In the genomic region with DNA sequence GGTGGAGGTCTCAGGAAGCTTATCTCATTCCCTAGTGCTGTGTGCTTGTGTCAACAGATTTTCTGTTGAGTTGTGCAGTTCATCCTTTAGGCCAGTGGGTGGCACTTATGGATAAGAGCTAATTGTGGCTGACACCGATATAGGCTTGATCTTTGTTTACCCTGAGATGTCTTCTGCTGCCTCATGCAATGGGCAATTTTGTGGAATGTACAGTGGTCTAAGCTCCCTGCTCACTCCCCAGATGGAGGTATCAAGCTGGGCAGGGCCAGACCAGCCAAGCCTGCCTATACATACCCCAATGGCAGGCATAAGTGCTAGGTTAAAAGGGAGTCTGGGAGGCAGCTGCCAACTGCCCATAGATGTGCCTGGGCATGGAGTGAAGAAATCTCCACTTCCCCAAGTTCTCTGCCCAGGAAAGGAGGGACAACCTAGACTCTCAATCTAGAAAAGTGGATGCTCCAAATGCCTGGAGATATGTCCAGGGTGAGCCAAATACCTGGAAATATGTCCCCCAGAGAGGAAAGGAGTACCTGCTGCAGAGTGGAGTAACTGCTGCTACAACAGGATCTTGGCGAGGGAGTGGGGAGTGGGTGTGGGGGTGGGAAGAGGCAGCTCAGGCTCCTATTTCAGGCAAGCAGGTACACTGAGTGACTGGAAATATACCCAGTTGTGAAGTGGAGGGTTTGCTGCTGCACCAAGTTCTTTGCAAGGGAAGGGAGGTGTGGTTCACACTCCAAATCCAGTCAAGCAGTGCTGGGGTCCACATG, we compare ENCODE assay signal across 1 cellular context.
A peak's percentile ranks its signal among the peaks of the same experiment; 100 is the strongest.
TF ChIP-seq lines count a peak whose summit lies in the region.

No MANE protein-coding gene starts in this region.

TF ChIP-seq in HepG2, 621 proteins besides CTCF, POLR2A, EP300 and RAD21 (continued from another document and continues in another):
- TF ChIP-seq, protein P1, sequence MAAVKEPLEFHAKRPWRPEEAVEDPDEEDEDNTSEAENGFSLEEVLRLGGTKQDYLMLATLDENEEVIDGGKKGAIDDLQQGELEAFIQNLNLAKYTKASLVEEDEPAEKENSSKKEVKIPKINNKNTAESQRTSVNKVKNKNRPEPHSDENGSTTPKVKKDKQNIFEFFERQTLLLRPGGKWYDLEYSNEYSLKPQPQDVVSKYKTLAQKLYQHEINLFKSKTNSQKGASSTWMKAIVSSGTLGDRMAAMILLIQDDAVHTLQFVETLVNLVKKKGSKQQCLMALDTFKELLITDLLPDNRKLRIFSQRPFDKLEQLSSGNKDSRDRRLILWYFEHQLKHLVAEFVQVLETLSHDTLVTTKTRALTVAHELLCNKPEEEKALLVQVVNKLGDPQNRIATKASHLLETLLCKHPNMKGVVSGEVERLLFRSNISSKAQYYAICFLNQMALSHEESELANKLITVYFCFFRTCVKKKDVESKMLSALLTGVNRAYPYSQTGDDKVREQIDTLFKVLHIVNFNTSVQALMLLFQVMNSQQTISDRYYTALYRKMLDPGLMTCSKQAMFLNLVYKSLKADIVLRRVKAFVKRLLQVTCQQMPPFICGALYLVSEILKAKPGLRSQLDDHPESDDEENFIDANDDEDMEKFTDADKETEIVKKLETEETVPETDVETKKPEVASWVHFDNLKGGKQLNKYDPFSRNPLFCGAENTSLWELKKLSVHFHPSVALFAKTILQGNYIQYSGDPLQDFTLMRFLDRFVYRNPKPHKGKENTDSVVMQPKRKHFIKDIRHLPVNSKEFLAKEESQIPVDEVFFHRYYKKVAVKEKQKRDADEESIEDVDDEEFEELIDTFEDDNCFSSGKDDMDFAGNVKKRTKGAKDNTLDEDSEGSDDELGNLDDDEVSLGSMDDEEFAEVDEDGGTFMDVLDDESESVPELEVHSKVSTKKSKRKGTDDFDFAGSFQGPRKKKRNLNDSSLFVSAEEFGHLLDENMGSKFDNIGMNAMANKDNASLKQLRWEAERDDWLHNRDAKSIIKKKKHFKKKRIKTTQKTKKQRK (IDR thresholded peaks at IDR 0.05; ENCODE audit: low read length) = no peak
- TF ChIP-seq NFKB2 (CRISPR knock-in tag; IDR thresholded peaks at IDR 0.05; ENCODE audit: borderline replicate concordance) (no peak), ZNF567 (CRISPR knock-in tag; IDR thresholded peaks at IDR 0.05; ENCODE audit: borderline replicate concordance) (no peak), ZNF30 (CRISPR knock-in tag; IDR thresholded peaks at IDR 0.05) (no peak), SMARCE1 (IDR thresholded peaks at IDR 0.05; ENCODE audit: borderline replicate concordance) (no peak), KMT2A (CRISPR knock-in tag; IDR thresholded peaks at IDR 0.05) (0 out of 2 replicates have a peak, but pooled peaks have one; percentile 34), THAP11 (CRISPR knock-in tag; IDR thresholded peaks at IDR 0.05) (no peak), ZNF24 (IDR thresholded peaks at IDR 0.05) (no peak), ZNF557 (CRISPR knock-in tag; IDR thresholded peaks at IDR 0.05) (no peak), ZIK1 (CRISPR knock-in tag; IDR thresholded peaks at IDR 0.05; ENCODE audit: borderline replicate concordance, low read depth) (no peak), ZNF430 (CRISPR knock-in tag; IDR thresholded peaks at IDR 0.05) (no peak), ZSCAN29 (CRISPR knock-in tag; conservative IDR thresholded peaks at IDR 0.05) (0 out of 2 replicates have a peak, but pooled peaks have one; percentile 60), ZNF138 (CRISPR knock-in tag; IDR thresholded peaks at IDR 0.05; ENCODE audit: low read depth) (no peak), PHF5A (CRISPR knock-in tag; IDR thresholded peaks at IDR 0.05; ENCODE audit: low read depth, unreplicated experiment) (no peak), ZNF333 (CRISPR knock-in tag; IDR thresholded peaks at IDR 0.05; ENCODE audit: borderline replicate concordance) (no peak), ZSCAN20 (CRISPR knock-in tag; IDR thresholded peaks at IDR 0.05; ENCODE audit: borderline replicate concordance) (no peak), NPAS2 (CRISPR knock-in tag; IDR thresholded peaks at IDR 0.05; ENCODE audit: borderline replicate concordance) (no peak), EHMT2 (IDR thresholded peaks at IDR 0.05; ENCODE audit: borderline replicate concordance, low read depth, low read length) (no peak), SMYD3 (CRISPR knock-in tag; IDR thresholded peaks at IDR 0.05) (no peak), ZNF652 (CRISPR knock-in tag; IDR thresholded peaks at IDR 0.05; ENCODE audit: borderline replicate concordance, low read depth) (no peak; the same call in 1 of the 2 replicates), NFE2 (CRISPR knock-in tag; IDR thresholded peaks at IDR 0.05) (no peak), ZNF598 (CRISPR knock-in tag; IDR thresholded peaks at IDR 0.05; ENCODE audit: borderline replicate concordance) (no peak), ZNF143 (CRISPR knock-in tag; IDR thresholded peaks at IDR 0.05) (no peak)
- TF ChIP-seq, protein P2, sequence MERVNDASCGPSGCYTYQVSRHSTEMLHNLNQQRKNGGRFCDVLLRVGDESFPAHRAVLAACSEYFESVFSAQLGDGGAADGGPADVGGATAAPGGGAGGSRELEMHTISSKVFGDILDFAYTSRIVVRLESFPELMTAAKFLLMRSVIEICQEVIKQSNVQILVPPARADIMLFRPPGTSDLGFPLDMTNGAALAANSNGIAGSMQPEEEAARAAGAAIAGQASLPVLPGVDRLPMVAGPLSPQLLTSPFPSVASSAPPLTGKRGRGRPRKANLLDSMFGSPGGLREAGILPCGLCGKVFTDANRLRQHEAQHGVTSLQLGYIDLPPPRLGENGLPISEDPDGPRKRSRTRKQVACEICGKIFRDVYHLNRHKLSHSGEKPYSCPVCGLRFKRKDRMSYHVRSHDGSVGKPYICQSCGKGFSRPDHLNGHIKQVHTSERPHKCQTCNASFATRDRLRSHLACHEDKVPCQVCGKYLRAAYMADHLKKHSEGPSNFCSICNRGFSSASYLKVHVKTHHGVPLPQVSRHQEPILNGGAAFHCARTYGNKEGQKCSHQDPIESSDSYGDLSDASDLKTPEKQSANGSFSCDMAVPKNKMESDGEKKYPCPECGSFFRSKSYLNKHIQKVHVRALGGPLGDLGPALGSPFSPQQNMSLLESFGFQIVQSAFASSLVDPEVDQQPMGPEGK (CRISPR knock-in tag; IDR thresholded peaks at IDR 0.05) = no peak
- TF ChIP-seq, protein P3, sequence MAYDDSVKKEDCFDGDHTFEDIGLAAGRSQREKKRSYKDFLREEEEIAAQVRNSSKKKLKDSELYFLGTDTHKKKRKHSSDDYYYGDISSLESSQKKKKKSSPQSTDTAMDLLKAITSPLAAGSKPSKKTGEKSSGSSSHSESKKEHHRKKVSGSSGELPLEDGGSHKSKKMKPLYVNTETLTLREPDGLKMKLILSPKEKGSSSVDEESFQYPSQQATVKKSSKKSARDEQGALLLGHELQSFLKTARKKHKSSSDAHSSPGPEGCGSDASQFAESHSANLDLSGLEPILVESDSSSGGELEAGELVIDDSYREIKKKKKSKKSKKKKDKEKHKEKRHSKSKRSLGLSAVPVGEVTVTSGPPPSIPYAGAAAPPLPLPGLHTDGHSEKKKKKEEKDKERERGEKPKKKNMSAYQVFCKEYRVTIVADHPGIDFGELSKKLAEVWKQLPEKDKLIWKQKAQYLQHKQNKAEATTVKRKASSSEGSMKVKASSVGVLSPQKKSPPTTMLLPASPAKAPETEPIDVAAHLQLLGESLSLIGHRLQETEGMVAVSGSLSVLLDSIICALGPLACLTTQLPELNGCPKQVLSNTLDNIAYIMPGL (CRISPR knock-in tag; IDR thresholded peaks at IDR 0.05; ENCODE audit: borderline replicate concordance in 1 of 2, low read depth in 1 of 2) = peak; percentile 25 to 73; a peak in 1 of 4 replicates
- TF ChIP-seq, protein P4, sequence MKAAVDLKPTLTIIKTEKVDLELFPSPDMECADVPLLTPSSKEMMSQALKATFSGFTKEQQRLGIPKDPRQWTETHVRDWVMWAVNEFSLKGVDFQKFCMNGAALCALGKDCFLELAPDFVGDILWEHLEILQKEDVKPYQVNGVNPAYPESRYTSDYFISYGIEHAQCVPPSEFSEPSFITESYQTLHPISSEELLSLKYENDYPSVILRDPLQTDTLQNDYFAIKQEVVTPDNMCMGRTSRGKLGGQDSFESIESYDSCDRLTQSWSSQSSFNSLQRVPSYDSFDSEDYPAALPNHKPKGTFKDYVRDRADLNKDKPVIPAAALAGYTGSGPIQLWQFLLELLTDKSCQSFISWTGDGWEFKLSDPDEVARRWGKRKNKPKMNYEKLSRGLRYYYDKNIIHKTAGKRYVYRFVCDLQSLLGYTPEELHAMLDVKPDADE (CRISPR knock-in tag; IDR thresholded peaks at IDR 0.05) = no peak
- TF ChIP-seq, protein P5, sequence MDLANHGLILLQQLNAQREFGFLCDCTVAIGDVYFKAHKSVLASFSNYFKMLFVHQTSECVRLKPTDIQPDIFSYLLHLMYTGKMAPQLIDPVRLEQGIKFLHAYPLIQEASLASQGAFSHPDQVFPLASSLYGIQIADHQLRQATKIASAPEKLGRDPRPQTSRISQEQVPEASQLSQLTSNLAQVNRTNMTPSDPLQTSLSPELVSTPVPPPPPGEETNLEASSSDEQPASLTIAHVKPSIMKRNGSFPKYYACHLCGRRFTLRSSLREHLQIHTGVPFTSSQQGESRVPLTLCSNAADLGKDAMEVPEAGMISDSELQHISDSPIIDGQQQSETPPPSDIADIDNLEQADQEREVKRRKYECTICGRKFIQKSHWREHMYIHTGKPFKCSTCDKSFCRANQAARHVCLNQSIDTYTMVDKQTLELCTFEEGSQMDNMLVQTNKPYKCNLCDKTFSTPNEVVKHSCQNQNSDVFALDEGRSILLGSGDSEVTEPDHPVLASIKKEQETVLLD (CRISPR knock-in tag; IDR thresholded peaks at IDR 0.05; ENCODE audit: low read depth) = no peak
- TF ChIP-seq, protein P6, sequence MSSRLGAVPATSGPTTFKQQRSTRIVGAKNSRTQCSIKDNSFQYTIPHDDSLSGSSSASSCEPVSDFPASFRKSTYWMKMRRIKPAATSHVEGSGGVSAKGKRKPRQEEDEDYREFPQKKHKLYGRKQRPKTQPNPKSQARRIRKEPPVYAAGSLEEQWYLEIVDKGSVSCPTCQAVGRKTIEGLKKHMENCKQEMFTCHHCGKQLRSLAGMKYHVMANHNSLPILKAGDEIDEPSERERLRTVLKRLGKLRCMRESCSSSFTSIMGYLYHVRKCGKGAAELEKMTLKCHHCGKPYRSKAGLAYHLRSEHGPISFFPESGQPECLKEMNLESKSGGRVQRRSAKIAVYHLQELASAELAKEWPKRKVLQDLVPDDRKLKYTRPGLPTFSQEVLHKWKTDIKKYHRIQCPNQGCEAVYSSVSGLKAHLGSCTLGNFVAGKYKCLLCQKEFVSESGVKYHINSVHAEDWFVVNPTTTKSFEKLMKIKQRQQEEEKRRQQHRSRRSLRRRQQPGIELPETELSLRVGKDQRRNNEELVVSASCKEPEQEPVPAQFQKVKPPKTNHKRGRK (CRISPR knock-in tag; IDR thresholded peaks at IDR 0.05) = no peak
- TF ChIP-seq, protein P7, sequence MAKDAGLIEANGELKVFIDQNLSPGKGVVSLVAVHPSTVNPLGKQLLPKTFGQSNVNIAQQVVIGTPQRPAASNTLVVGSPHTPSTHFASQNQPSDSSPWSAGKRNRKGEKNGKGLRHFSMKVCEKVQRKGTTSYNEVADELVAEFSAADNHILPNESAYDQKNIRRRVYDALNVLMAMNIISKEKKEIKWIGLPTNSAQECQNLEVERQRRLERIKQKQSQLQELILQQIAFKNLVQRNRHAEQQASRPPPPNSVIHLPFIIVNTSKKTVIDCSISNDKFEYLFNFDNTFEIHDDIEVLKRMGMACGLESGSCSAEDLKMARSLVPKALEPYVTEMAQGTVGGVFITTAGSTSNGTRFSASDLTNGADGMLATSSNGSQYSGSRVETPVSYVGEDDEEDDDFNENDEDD (CRISPR knock-in tag; IDR thresholded peaks at IDR 0.05; ENCODE audit: borderline replicate concordance) = no peak
- TF ChIP-seq, protein P8, sequence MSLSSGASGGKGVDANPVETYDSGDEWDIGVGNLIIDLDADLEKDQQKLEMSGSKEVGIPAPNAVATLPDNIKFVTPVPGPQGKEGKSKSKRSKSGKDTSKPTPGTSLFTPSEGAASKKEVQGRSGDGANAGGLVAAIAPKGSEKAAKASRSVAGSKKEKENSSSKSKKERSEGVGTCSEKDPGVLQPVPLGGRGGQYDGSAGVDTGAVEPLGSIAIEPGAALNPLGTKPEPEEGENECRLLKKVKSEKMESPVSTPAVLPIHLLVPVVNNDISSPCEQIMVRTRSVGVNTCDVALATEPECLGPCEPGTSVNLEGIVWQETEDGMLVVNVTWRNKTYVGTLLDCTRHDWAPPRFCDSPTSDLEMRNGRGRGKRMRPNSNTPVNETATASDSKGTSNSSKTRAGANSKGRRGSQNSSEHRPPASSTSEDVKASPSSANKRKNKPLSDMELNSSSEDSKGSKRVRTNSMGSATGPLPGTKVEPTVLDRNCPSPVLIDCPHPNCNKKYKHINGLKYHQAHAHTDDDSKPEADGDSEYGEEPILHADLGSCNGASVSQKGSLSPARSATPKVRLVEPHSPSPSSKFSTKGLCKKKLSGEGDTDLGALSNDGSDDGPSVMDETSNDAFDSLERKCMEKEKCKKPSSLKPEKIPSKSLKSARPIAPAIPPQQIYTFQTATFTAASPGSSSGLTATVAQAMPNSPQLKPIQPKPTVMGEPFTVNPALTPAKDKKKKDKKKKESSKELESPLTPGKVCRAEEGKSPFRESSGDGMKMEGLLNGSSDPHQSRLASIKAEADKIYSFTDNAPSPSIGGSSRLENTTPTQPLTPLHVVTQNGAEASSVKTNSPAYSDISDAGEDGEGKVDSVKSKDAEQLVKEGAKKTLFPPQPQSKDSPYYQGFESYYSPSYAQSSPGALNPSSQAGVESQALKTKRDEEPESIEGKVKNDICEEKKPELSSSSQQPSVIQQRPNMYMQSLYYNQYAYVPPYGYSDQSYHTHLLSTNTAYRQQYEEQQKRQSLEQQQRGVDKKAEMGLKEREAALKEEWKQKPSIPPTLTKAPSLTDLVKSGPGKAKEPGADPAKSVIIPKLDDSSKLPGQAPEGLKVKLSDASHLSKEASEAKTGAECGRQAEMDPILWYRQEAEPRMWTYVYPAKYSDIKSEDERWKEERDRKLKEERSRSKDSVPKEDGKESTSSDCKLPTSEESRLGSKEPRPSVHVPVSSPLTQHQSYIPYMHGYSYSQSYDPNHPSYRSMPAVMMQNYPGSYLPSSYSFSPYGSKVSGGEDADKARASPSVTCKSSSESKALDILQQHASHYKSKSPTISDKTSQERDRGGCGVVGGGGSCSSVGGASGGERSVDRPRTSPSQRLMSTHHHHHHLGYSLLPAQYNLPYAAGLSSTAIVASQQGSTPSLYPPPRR (CRISPR knock-in tag; IDR thresholded peaks at IDR 0.05; ENCODE audit: borderline replicate concordance) = no peak
- TF ChIP-seq, protein P9, sequence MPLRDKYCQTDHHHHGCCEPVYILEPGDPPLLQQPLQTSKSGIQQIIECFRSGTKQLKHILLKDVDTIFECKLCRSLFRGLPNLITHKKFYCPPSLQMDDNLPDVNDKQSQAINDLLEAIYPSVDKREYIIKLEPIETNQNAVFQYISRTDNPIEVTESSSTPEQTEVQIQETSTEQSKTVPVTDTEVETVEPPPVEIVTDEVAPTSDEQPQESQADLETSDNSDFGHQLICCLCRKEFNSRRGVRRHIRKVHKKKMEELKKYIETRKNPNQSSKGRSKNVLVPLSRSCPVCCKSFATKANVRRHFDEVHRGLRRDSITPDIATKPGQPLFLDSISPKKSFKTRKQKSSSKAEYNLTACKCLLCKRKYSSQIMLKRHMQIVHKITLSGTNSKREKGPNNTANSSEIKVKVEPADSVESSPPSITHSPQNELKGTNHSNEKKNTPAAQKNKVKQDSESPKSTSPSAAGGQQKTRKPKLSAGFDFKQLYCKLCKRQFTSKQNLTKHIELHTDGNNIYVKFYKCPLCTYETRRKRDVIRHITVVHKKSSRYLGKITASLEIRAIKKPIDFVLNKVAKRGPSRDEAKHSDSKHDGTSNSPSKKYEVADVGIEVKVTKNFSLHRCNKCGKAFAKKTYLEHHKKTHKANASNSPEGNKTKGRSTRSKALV (CRISPR knock-in tag; IDR thresholded peaks at IDR 0.05) = no peak
- TF ChIP-seq, protein P10, sequence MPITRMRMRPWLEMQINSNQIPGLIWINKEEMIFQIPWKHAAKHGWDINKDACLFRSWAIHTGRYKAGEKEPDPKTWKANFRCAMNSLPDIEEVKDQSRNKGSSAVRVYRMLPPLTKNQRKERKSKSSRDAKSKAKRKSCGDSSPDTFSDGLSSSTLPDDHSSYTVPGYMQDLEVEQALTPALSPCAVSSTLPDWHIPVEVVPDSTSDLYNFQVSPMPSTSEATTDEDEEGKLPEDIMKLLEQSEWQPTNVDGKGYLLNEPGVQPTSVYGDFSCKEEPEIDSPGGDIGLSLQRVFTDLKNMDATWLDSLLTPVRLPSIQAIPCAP (CRISPR knock-in tag; IDR thresholded peaks at IDR 0.05; ENCODE audit: low read depth) = no peak
